ENCODE assay signal across 16 cellular contexts in genomic region chr9:21873540-21874221, GRCh38.
DNase-seq lines count a peak whose midpoint lies in the region; ATAC-seq and TF ChIP-seq lines count a peak whose summit lies in the region.
"Had no signal": no experiment of that assay in that cellular context is flagged by ENCODE, and none has a peak within 500 bp of the region (broad histone marks: within the 10 kb centered on the region; RNA-seq: fewer than 3 reads in every experiment).

No MANE protein-coding gene starts in this region.

- H3K9me3 ChIP-seq in right atrium auricular region, result no peaks in the 10 kb centered on the region

- H3K36me3 ChIP-seq in right atrium auricular region, result peaks cover 6% of the 10 kb centered on the region

- CTCF ChIA-PET in RWPE1 (lab: Yijun Ruan, JAX), result no interaction called here

- POLR2A ChIA-PET in RWPE1 (lab: Yijun Ruan, JAX; ENCODE audit: low non-redundant PET), result interaction anchor here (0.6 kb wide), 1 partner anchor 222 kb away, joined by 7 read pairs; no protein-coding TSS in a partner anchor

- H3K27ac ChIP-seq in RWPE1, result no peak overlapping the region
- no peak overlapping the region for H3K27ac ChIP-seq in right atrium auricular region

- H3K27me3 ChIP-seq in right atrium auricular region, result no peaks in the 10 kb centered on the region
- H3K27me3 ChIP-seq: BE2C had no signal

- DNase-seq in GM03348 (ENCODE audit: low spot score) (peak; percentile 24), RWPE1 (ENCODE audit: low spot score) (peak; percentile 78), fibroblast of pulmonary artery (ENCODE audit: low read depth) (peak; percentile 65), omental fat pad (ENCODE audit: low spot score) (no peak), NCI-H510A treated with DMSO at 0.1 percent for 48 hours (lab: John Stamatoyannopoulos, UW) (no peak), right atrium auricular region (ENCODE audit: low spot score) (no peak), GM20000 (ENCODE audit: low spot score) (no peak)
- DNase-seq: activated naive CD4-positive, alpha-beta T cell; BE2C; DMS79 treated with DMSO at 0.1 percent for 48 hours; NCI-H1417 treated with DMSO at 0.1 percent for 48 hours; NCI-H446; stimulated activated CD4-positive, alpha-beta T cell treated with anti-CD3 and anti-CD28 coated beads, Interleukin-15, amount 100 ng/mL, for 24 hours; T-cell had no signal

- TF ChIP-seq CTCF in RWPE1 (conservative IDR thresholded peaks at IDR 0.05; ENCODE audit: low read depth) (no peak), fibroblast of pulmonary artery (IDR thresholded peaks at IDR 0.05; ENCODE audit: low read length, missing control alignments) (no peak), omental fat pad (IDR thresholded peaks at IDR 0.05) (no peak), right atrium auricular region (IDR thresholded peaks at IDR 0.05) (no peak), GM20000 (IDR thresholded peaks at IDR 0.05; ENCODE audit: extremely low read depth, missing control alignments) (no peak)

- peaks cover 0 to 5% of the 10 kb centered on the region in 2 donors for H3K4me1 ChIP-seq in right atrium auricular region

- H3K4me3 ChIP-seq in fibroblast of pulmonary artery (replicated peaks; ENCODE audit: low read depth, low read length), result no peak overlapping the region
- no peak overlapping the region for H3K4me3 ChIP-seq in right atrium auricular region

- peak; percentile 73 for ATAC-seq in omental fat pad (ENCODE audit: low FRiP score)
- ATAC-seq in GM18868 (IDR thresholded peaks at IDR 0.05; ENCODE audit: unreplicated experiment), result no peak
- ATAC-seq: esophagus mucosa, T-cell had no signal

Comparison
In these comparisons a context has a peak if more than half of its experiments do, and no peak if none do; other contexts are left out.
1. DNase-seq: peak in GM03348 (single experiment), RWPE1 (single experiment) and fibroblast of pulmonary artery (single experiment); none in omental fat pad (single experiment), NCI-H510A treated with DMSO at 0.1 percent for 48 hours (single experiment), right atrium auricular region (single experiment) and GM20000 (single experiment).